Comparison of ENCODE assay signal across 1 cellular context in the genomic region with DNA sequence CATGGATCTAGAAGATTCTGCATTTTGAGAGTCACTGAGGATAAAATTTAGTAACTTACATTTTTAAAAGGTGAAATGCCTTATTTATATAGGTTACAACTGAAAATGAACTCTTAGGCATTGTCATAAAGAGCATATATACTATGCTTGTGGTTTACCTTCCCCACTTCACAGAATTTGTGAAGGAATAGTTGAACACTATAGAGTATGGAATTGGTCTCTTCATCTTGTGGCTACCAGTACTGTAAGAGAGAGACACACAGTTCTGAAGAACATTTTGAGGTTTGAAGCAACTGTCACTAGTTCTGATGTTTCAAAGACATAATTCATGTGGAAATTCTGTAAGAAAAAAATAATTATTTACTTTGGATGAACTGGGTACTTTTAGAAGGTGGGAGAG.
TF ChIP-seq lines count a peak whose summit lies in the region.

No MANE protein-coding gene starts in this region.

TF ChIP-seq in A549, 52 proteins besides CTCF, POLR2A, EP300 and RAD21 (continued from another document):
- TF ChIP-seq, protein P1, sequence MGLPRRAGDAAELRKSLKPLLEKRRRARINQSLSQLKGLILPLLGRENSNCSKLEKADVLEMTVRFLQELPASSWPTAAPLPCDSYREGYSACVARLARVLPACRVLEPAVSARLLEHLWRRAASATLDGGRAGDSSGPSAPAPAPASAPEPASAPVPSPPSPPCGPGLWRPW (IDR thresholded peaks at IDR 0.05), result no peak
- no peak for TF ChIP-seq CHD4 (IDR thresholded peaks at IDR 0.05; ENCODE audit: borderline replicate concordance)
- no peak for TF ChIP-seq CHD2 (IDR thresholded peaks at IDR 0.05; ENCODE audit: low read length, partially characterized antibody)
- no peak for TF ChIP-seq NR3C1 (IDR thresholded peaks at IDR 0.05)
- no peak for TF ChIP-seq CBX8 (IDR thresholded peaks at IDR 0.05)
- no peak for TF ChIP-seq RNF2 (IDR thresholded peaks at IDR 0.05; ENCODE audit: borderline replicate concordance, low read depth)
